Comparison of ENCODE assay signal across 8 cellular contexts in the genomic region with DNA sequence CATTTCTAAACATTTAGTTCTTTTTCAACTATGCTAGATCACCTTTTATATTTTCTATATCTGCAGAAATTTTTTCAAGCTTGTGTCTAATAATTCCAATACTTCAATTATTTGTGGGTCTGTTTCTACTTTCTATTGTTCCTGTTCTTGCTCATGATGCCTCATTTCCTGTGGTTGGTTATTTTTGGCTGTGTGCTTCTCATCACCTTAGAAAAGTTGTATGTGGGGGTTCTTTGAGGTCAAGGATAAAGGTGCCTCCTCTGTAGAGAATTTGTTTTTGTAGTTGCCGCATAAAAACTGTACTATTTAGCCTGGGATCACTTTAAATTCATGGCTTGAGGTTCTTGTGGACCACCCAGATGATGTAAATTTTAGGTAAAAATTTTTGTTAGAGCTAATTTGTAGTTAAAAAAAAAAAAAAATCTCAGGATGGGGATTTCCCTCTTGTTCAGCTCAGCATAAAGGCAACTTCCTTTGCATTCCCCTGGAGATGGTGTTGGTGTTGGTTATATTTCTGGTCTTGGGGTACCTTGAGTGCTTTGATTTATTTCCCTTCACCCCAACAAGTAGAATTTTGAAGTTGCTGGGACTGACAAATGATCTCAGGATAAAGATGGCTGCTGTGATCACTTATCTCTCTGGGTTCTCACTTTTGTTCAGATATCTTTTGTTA. TPM values are rescaled to one million over a fixed set of nuclear protein-coding genes. Genes with fewer than 3 reads are reported as not detected.
A peak's percentile ranks its signal among the peaks of the same experiment; 100 is the strongest.
DNase-seq lines count a peak whose midpoint lies in the region; ATAC-seq and TF ChIP-seq lines count a peak whose summit lies in the region.

No MANE protein-coding gene starts in this region.

- TF ChIP-seq CTCF in GM10266 (IDR thresholded peaks at IDR 0.05; ENCODE audit: control insufficient read depth, insufficient read depth, low read depth, missing control alignments) (no peak), foreskin fibroblast (IDR thresholded peaks at IDR 0.05; ENCODE audit: low read depth, low read length) (no peak)

- H3K4me3 ChIP-seq in GM23248: no peak overlapping the region
- no peak overlapping the region for H3K4me3 ChIP-seq in foreskin fibroblast (ENCODE audit: low read depth in 1 of 2, low read length in 2 of 2)

- 75 to 90% methylated on average over 1 of the region's 1 CpG for WGBS in GM23248 (ENCODE audit: low coverage in 1 of 2, low lambda C conversion rate in 2 of 2, missing lambda C conversion rate in 2 of 2), 2 experiments

- H3K79me2 ChIP-seq in GM23248 (ENCODE audit: insufficient read depth): no peaks in the 10 kb centered on the region

- H3K9ac ChIP-seq in GM23248: no peak overlapping the region

- no peak overlapping the region for H3K27ac ChIP-seq in GM23248

- H3F3A ChIP-seq in GM23248 (ENCODE audit: insufficient read depth): no peaks in the 10 kb centered on the region

- DNase-seq in GM10266 (ENCODE audit: extremely low spot score): peak; percentile 38
- DNase-seq in GM23248: peak; percentile 24
- DNase-seq in RPMI7951 (ENCODE audit: low read depth): peak; percentile 64
- peak; percentile 21 to 44 for DNase-seq in foreskin fibroblast
- DNase-seq in DMS153 (lab: John Stamatoyannopoulos, UW): no peak
- no peak for DNase-seq in NCI-H345 treated with DMSO at 0.1 percent for 48 hours (lab: John Stamatoyannopoulos, UW; ENCODE audit: unreplicated experiment)

- H3K27me3 ChIP-seq in GM23248 (replicated peaks; ENCODE audit: insufficient read depth): no peaks in the 10 kb centered on the region

- H3K9me2 ChIP-seq in GM23248 (ENCODE audit: insufficient read depth): no peaks in the 10 kb centered on the region

- no peaks in the 10 kb centered on the region for H3K36me3 ChIP-seq in GM23248 (ENCODE audit: low read depth)

- no peak for ATAC-seq in GM18498 (IDR thresholded peaks at IDR 0.05; ENCODE audit: unreplicated experiment)
- ATAC-seq in HG03460 (IDR thresholded peaks at IDR 0.05; ENCODE audit: unreplicated experiment): no peak

- H3K4me1 ChIP-seq in GM23248 (ENCODE audit: insufficient read depth): peaks cover 10% of the 10 kb centered on the region

- H2AFZ ChIP-seq in GM23248: no peak overlapping the region

- H4K20me1 ChIP-seq in GM23248 (ENCODE audit: insufficient read depth): no peaks in the 10 kb centered on the region

- no peaks in the 10 kb centered on the region for H3K9me3 ChIP-seq in GM23248 (ENCODE audit: low read depth)

- in situ Hi-C loops in GM23248 (cut with MboI): no loop called here

- H3K4me2 ChIP-seq in GM23248 (ENCODE audit: unreplicated experiment): no peak overlapping the region

RNA-seq across cellular contexts. Expression of a gene that starts 27.0 kb away (rescaled TPM):
- 11.8 and 13.8 TPM in 2 replicates for total RNA-seq in GM23248 (2014; rRNA removed; shearing (Covaris generic))
- polyA plus RNA-seq in GM23248 (2016; fragmentation: Nextera tagmentation; extraction: Ambion mirVana): 19.6 and 19.8 TPM in 2 replicates
- 9.1 and 11.3 TPM in 2 replicates for total RNA-seq in RPMI7951 (2014; rRNA removed; shearing (Covaris generic))

Comparison
In these comparisons a context has a peak if more than half of its experiments do, and no peak if none do; other contexts are left out.
1. DNase-seq: peak in GM10266 (single experiment), GM23248 (single experiment), RPMI7951 (single experiment) and foreskin fibroblast (2 of 2); none in DMS153 (single experiment) and NCI-H345 treated with DMSO at 0.1 percent for 48 hours (single experiment).